ENCODE assay signal across 19 cellular contexts in genomic region chr13:26024558-26024957, GRCh38. TPM values are rescaled to one million over a fixed set of nuclear protein-coding genes. Genes with fewer than 3 reads are reported as not detected.
DNase-seq lines count a peak whose midpoint lies in the region; ATAC-seq and TF ChIP-seq lines count a peak whose summit lies in the region.
"Had no signal": no experiment of that assay in that cellular context is flagged by ENCODE, and none has a peak within 500 bp of the region (broad histone marks: within the 10 kb centered on the region; RNA-seq: fewer than 3 reads in every experiment).

No MANE protein-coding gene starts in this region.

- POLR2A ChIA-PET in HEK293T (lab: Yijun Ruan, JAX) (no interaction called here), T-cell (lab: Charles Lee) (interaction anchor here in 1 of 2 donors (0.7 kb wide), 1 partner anchor 315 kb away, joined by 16 read pairs; no protein-coding TSS in a partner anchor)

- TF ChIP-seq CTCF in fibroblast of pulmonary artery (IDR thresholded peaks at IDR 0.05; ENCODE audit: low read length, missing control alignments) (no peak), osteocyte (IDR thresholded peaks at IDR 0.05) (no peak)

- no peak overlapping the region for H3K4me3 ChIP-seq in fibroblast of pulmonary artery (replicated peaks; ENCODE audit: low read depth, low read length)

- CTCF ChIA-PET in HEK293T (lab: Yijun Ruan, JAX): no interaction called here
- CTCF ChIA-PET in T-cell (lab: Charles Lee): interaction anchor here in 1 of 2 donors (0.7 kb wide), 1 partner anchor 1689 kb away, joined by 11 read pairs; no protein-coding TSS in a partner anchor

- ATAC-seq in GM21423 (IDR thresholded peaks at IDR 0.05; ENCODE audit: unreplicated experiment): no peak
- ATAC-seq in T-cell (replicated peaks in 1 of 4): no peak
- ATAC-seq: PC-3 had no signal

- H3K4me1 Mint-ChIP-seq in osteocyte (ENCODE audit: unreplicated experiment) (peaks cover 63% of the 10 kb centered on the region), T-cell (no peaks in the 10 kb centered on the region)
- H3K4me1 Mint-ChIP-seq: activated naive CD4-positive, alpha-beta T cell treated with anti-CD3 and anti-CD28 coated beads, Interleukin-2, amount 50 U/mL, for 24 hours; CD8-positive, alpha-beta memory T cell had no signal

- peak overlapping the region; percentile 73 for H3K27ac Mint-ChIP-seq in osteocyte (ENCODE audit: unreplicated experiment)
- no peak overlapping the region for H3K27ac Mint-ChIP-seq in T-cell
- H3K27ac Mint-ChIP-seq: activated naive CD4-positive, alpha-beta T cell treated with anti-CD3 and anti-CD28 coated beads, Interleukin-2, amount 50 U/mL, for 24 hours had no signal

- H3K4me3 Mint-ChIP-seq in osteocyte (ENCODE audit: unreplicated experiment) (no peak overlapping the region), T-cell (no peak overlapping the region)
- H3K4me3 Mint-ChIP-seq: activated naive CD4-positive, alpha-beta T cell treated with anti-CD3 and anti-CD28 coated beads, Interleukin-2, amount 50 U/mL, for 24 hours; CD8-positive, alpha-beta memory T cell had no signal

- H3K9me3 Mint-ChIP-seq in osteocyte (ENCODE audit: unreplicated experiment) (no peaks in the 10 kb centered on the region), T-cell (peaks cover 0 to 3% (median 0%) of the 10 kb centered on the region in 3 donors)
- H3K9me3 Mint-ChIP-seq: activated naive CD4-positive, alpha-beta T cell treated with anti-CD3 and anti-CD28 coated beads, Interleukin-2, amount 50 U/mL, for 24 hours; CD8-positive, alpha-beta memory T cell had no signal

- no peaks in the 10 kb centered on the region for H3K27me3 Mint-ChIP-seq in osteocyte (ENCODE audit: unreplicated experiment)
- H3K27me3 Mint-ChIP-seq in T-cell: peaks cover 0 to 3% of the 10 kb centered on the region in 2 donors
- H3K27me3 Mint-ChIP-seq: activated naive CD4-positive, alpha-beta T cell treated with anti-CD3 and anti-CD28 coated beads, Interleukin-2, amount 50 U/mL, for 24 hours had no signal

- peak; percentile 5 for DNase-seq in D341Med (ENCODE audit: low spot score)
- DNase-seq in HEK293T (ENCODE audit: extremely low spot score): no peak
- DNase-seq in fibroblast of pulmonary artery (ENCODE audit: low read depth): peak; percentile 26
- DNase-seq in osteocyte (ENCODE audit: extremely low spot score, unreplicated experiment): no peak
- DNase-seq in C1 segment of cervical spinal cord (lab: John Stamatoyannopoulos, UW): no peak
- DNase-seq in T-cell: no peak
- DNase-seq: activated T-cell treated with anti-CD3 and anti-CD28 coated beads, Interleukin-2, amount 50 U/mL, for 48 hours; CD8-positive, alpha-beta memory T cell; foreskin melanocyte; Kasumi-1; NCI-H1105 treated with DMSO at 0.1 percent for 48 hours; NCI-H2107; NCI-H69; PC-3; SK-N-SH; stimulated activated CD8-positive, alpha-beta memory T cell treated with anti-CD3 and anti-CD28 coated beads, Interleukin-4, amount 100 ng/mL, for 48 hours; T-helper 9 cell had no signal

- H3K36me3 Mint-ChIP-seq in osteocyte (ENCODE audit: unreplicated experiment) (no peaks in the 10 kb centered on the region), T-cell (peaks cover 16% of the 10 kb centered on the region)

TF ChIP-seq in HEK293T, 16 proteins besides CTCF, POLR2A, EP300 and RAD21:
- TF ChIP-seq, protein P1, sequence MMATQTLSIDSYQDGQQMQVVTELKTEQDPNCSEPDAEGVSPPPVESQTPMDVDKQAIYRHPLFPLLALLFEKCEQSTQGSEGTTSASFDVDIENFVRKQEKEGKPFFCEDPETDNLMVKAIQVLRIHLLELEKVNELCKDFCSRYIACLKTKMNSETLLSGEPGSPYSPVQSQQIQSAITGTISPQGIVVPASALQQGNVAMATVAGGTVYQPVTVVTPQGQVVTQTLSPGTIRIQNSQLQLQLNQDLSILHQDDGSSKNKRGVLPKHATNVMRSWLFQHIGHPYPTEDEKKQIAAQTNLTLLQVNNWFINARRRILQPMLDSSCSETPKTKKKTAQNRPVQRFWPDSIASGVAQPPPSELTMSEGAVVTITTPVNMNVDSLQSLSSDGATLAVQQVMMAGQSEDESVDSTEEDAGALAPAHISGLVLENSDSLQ (IDR thresholded peaks at IDR 0.05): peak; percentile 80
- no peak for TF ChIP-seq FOXA1 (IDR thresholded peaks at IDR 0.05)
TF ChIP-seq in HEK293T: peak in this region for 1.

RNA-seq across cellular contexts. Expression of gene SHISA2, which starts 27.3 kb away (rescaled TPM):
- total RNA-seq in osteocyte (128 TPM in 2 replicates), T-cell (1 to 10 TPM in 2 of 5 donors, under 1 TPM in 3; 0.18 to 2.0 (median 0.47) TPM)

Comparison
In these comparisons a context has a peak if more than half of its experiments do, and no peak if none do; other contexts are left out.
1. DNase-seq: peak in D341Med (single experiment) and fibroblast of pulmonary artery (single experiment); none in HEK293T (single experiment), osteocyte (single experiment), C1 segment of cervical spinal cord (0 of 14) and T-cell (0 of 34).
2. RNA of gene SHISA2, which starts 27.3 kb away (total RNA-seq): 128 TPM in osteocyte; 0.18 to 2.0 TPM in T-cell; every median in the first group is over 10 times any median in the second.